Comparison of ENCODE assay signal across 8 cellular contexts in genomic region chr1:161305872-161306519, GRCh38.
DNase-seq lines count a peak whose midpoint lies in the region; ATAC-seq and FAIRE-seq lines count a peak whose summit lies in the region.

No MANE protein-coding gene starts in this region.

- peak; percentile 79 for ATAC-seq in GM21825 (IDR thresholded peaks at IDR 0.05; ENCODE audit: unreplicated experiment)
- peak; percentile 94 to 95 for ATAC-seq in activated CD4-positive, CD25-positive, alpha-beta regulatory T cell treated with anti-CD3 and anti-CD28 coated beads, Interleukin-2, amount 50 U/mL, for 24 hours

- no peak for FAIRE-seq in HTR-8/SVneo (lab: Jason Lieb, UNC)

- peak; percentile 87 for DNase-seq in DMS153 treated with DMSO at 0.1 percent for 48 hours (lab: John Stamatoyannopoulos, UW; ENCODE audit: unreplicated experiment)
- DNase-seq in NCI-H1436 treated with DMSO at 0.1 percent for 48 hours (lab: John Stamatoyannopoulos, UW), result peak; percentile 66
- peak; percentile 39 to 50 for DNase-seq in cerebellar nuclear complex (lab: John Stamatoyannopoulos, UW)
- peak; percentile 69 for DNase-seq in kidney tubule cell (ENCODE audit: low spot score)
- DNase-seq in stimulated activated CD4-positive, alpha-beta T cell treated with anti-CD3 and anti-CD28 coated beads, Interleukin-1b, Interleukin-23, amount 100 ng/mL, for 1 hour (ENCODE audit: low read depth in 2 of 2), result peak; percentile 65 to 67
- no peak for DNase-seq in HTR-8/SVneo (ENCODE audit: insufficient read length, low spot score)
